In the genomic region with DNA sequence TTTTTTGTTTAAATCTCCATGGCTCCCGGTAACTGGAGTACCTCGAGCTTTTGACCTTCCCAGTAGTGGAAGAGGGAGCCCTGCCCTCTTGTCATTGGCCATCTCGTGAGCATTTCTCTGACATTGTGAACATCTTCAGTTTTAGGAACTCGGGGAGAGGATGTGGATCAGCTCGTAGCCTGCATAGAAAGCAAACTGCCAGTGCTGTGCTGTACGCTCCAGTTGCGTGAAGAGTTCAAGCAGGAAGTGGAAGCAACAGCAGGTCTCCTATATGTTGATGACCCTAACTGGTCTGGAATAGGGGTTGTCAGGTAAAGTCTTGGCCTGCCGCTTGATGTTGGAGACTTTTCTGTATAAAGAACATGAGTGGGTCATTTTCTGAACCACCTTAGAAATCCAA, we compare ENCODE assay signal across 18 cellular contexts. TPM values are rescaled to one million over a fixed set of nuclear protein-coding genes. Genes with fewer than 3 reads are reported as not detected.
DNase-seq lines count a peak whose midpoint lies in the region; ATAC-seq lines count a peak whose summit lies in the region.
"Had no signal": no experiment of that assay in that cellular context is flagged by ENCODE, and none has a peak within 500 bp of the region (broad histone marks: within the 10 kb centered on the region; RNA-seq: fewer than 3 reads in every experiment).

No MANE protein-coding gene starts in this region.

- DNase-seq in activated CD4-positive, alpha-beta T cell treated with anti-CD3 and anti-CD28 coated beads for 36 hours: no peak
- DNase-seq in activated CD4-positive, alpha-beta T cell treated with anti-CD3 and anti-CD28 coated beads for 1 hour: no peak
- DNase-seq in CD4-positive, CD25-positive, alpha-beta regulatory T cell: no peak
- DNase-seq in activated CD4-positive, alpha-beta memory T cell treated with anti-CD3 and anti-CD28 coated beads, Interleukin-2, amount 10 ng/mL, durations not matched to agents 7 days and 5 days: no peak
- no peak for DNase-seq in naive thymus-derived CD4-positive, alpha-beta T cell
- DNase-seq in activated gamma-delta T cell treated with Interleukin-2 at 50 U/mL for 16 hours: no peak
- DNase-seq in stimulated activated CD4-positive, alpha-beta T cell treated with anti-CD3 and anti-CD28 coated beads, Interleukin-4, amount 100 ng/mL, for 24 hours: no peak
- DNase-seq: activated CD4-positive, alpha-beta T cell treated with anti-CD3 and anti-CD28 coated beads for 48 hours; aorta; cerebellar nuclear complex; DMS53; midbrain; NCI-H187 treated with DMSO at 0.1 percent for 48 hours; NCI-H345 had no signal

- H3K27ac ChIP-seq in CD4-positive, CD25-positive, alpha-beta regulatory T cell (ENCODE audit: insufficient read depth, low read length, poor library complexity, severe bottlenecking): no peak overlapping the region
- no peak overlapping the region for H3K27ac ChIP-seq in naive thymus-derived CD4-positive, alpha-beta T cell (ENCODE audit: low read depth, low read length)
- H3K27ac ChIP-seq: C4-2B, SK-N-MC had no signal

- H3K4me3 Mint-ChIP-seq in activated CD4-positive, alpha-beta T cell treated with anti-CD3 and anti-CD28 coated beads for 36 hours: no peak overlapping the region
- no peak overlapping the region for H3K4me3 Mint-ChIP-seq in CD4-positive, CD25-positive, alpha-beta regulatory T cell
- H3K4me3 Mint-ChIP-seq in activated CD4-positive, alpha-beta memory T cell treated with anti-CD3 and anti-CD28 coated beads, Interleukin-2, amount 10 ng/mL, durations not matched to agents 7 days and 5 days: no peak overlapping the region
- H3K4me3 Mint-ChIP-seq in naive thymus-derived CD4-positive, alpha-beta T cell: peak overlapping the region in 1 of 10 donors; percentile 50

- POLR2A ChIA-PET in activated CD4-positive, alpha-beta T cell treated with anti-CD3 and anti-CD28 coated beads for 36 hours (lab: Charles Lee): no interaction called here
- POLR2A ChIA-PET in activated CD4-positive, alpha-beta memory T cell treated with anti-CD3 and anti-CD28 coated beads, Interleukin-2, amount 10 ng/mL, durations not matched to agents 7 days and 5 days (lab: Charles Lee): no interaction called here
- POLR2A ChIA-PET in naive thymus-derived CD4-positive, alpha-beta T cell (lab: Charles Lee): no interaction called here

- CTCF ChIA-PET in activated CD4-positive, alpha-beta T cell treated with anti-CD3 and anti-CD28 coated beads for 36 hours (lab: Charles Lee): no interaction called here
- CTCF ChIA-PET in activated CD4-positive, alpha-beta memory T cell treated with anti-CD3 and anti-CD28 coated beads, Interleukin-2, amount 10 ng/mL, durations not matched to agents 7 days and 5 days (lab: Charles Lee): no interaction called here
- CTCF ChIA-PET in naive thymus-derived CD4-positive, alpha-beta T cell (lab: Charles Lee): no interaction called here

- peaks cover 6% of the 10 kb centered on the region for H3K4me1 Mint-ChIP-seq in activated CD4-positive, alpha-beta T cell treated with anti-CD3 and anti-CD28 coated beads for 36 hours
- H3K4me1 Mint-ChIP-seq in CD4-positive, CD25-positive, alpha-beta regulatory T cell: peaks cover 0 to 18% (median 1%) of the 10 kb centered on the region in 4 donors
- peaks cover 11% of the 10 kb centered on the region for H3K4me1 Mint-ChIP-seq in activated CD4-positive, alpha-beta memory T cell treated with anti-CD3 and anti-CD28 coated beads, Interleukin-2, amount 10 ng/mL, durations not matched to agents 7 days and 5 days
- peaks cover 9 to 21% (median 18%) of the 10 kb centered on the region in 7 donors for H3K4me1 Mint-ChIP-seq in naive thymus-derived CD4-positive, alpha-beta T cell

- H3K4me3 ChIP-seq in CD4-positive, CD25-positive, alpha-beta regulatory T cell (ENCODE audit: low read depth, low read length): no peak overlapping the region
- no peak overlapping the region for H3K4me3 ChIP-seq in naive thymus-derived CD4-positive, alpha-beta T cell (ENCODE audit: low read length)
- H3K4me3 ChIP-seq: SK-N-MC had no signal

- no peaks in the 10 kb centered on the region for H3K27me3 ChIP-seq in CD4-positive, CD25-positive, alpha-beta regulatory T cell (ENCODE audit: control insufficient read depth, insufficient read depth, low read length)
- H3K27me3 ChIP-seq in naive thymus-derived CD4-positive, alpha-beta T cell (ENCODE audit: control insufficient read depth in 2 of 2, insufficient read depth in 2 of 2, low read length in 2 of 2): no peaks in the 10 kb centered on the region

- no peak for ATAC-seq in activated CD4-positive, alpha-beta T cell treated with anti-CD3 and anti-CD28 coated beads for 36 hours
- no peak for ATAC-seq in CD4-positive, CD25-positive, alpha-beta regulatory T cell (ENCODE audit: low read depth in 2 of 2)
- no peak for ATAC-seq in naive thymus-derived CD4-positive, alpha-beta T cell
- ATAC-seq in GM18861 (IDR thresholded peaks at IDR 0.05; ENCODE audit: unreplicated experiment): no peak
- ATAC-seq: Panc1 had no signal

- H3K4me1 ChIP-seq in CD4-positive, CD25-positive, alpha-beta regulatory T cell (ENCODE audit: control insufficient read depth, insufficient read depth, low read length, poor library complexity, severe bottlenecking): no peaks in the 10 kb centered on the region
- peaks cover 0 to 4% of the 10 kb centered on the region in 2 donors for H3K4me1 ChIP-seq in naive thymus-derived CD4-positive, alpha-beta T cell (ENCODE audit: control insufficient read depth in 2 of 2, insufficient read depth in 2 of 2, low read length in 2 of 2)

- intact Hi-C loops in activated CD4-positive, alpha-beta T cell treated with anti-CD3 and anti-CD28 coated beads for 36 hours (cut with DNase I, micrococcal nuclease): loop anchor here in 1 of 2 experiments (2.0 to 5.0 kb wide), 2 partner anchors 17 to 61 kb away; partner anchors contain the start of gene RRN3
- intact Hi-C loops in naive thymus-derived CD4-positive, alpha-beta T cell (cut with micrococcal nuclease): no loop called here

- H3K36me3 ChIP-seq in CD4-positive, CD25-positive, alpha-beta regulatory T cell (ENCODE audit: control insufficient read depth, insufficient read depth, low read length): peaks cover 60% of the 10 kb centered on the region
- peaks cover 10 to 80% (median 25%) of the 10 kb centered on the region in 3 experiments for H3K36me3 ChIP-seq in naive thymus-derived CD4-positive, alpha-beta T cell (ENCODE audit: control insufficient read depth in 2 of 3, insufficient read depth in 3 of 3, low read length in 3 of 3)

- H3K9me3 ChIP-seq in CD4-positive, CD25-positive, alpha-beta regulatory T cell (ENCODE audit: control insufficient read depth in 2 of 2, low read length in 2 of 2): no peaks in the 10 kb centered on the region
- no peaks in the 10 kb centered on the region for H3K9me3 ChIP-seq in naive thymus-derived CD4-positive, alpha-beta T cell (ENCODE audit: control insufficient read depth in 2 of 3, low read length in 3 of 3)

- H3K9me3 Mint-ChIP-seq in activated CD4-positive, alpha-beta T cell treated with anti-CD3 and anti-CD28 coated beads for 36 hours (ENCODE audit: low read depth): no peaks in the 10 kb centered on the region
- H3K9me3 Mint-ChIP-seq in CD4-positive, CD25-positive, alpha-beta regulatory T cell: no peaks in the 10 kb centered on the region
- H3K9me3 Mint-ChIP-seq in activated CD4-positive, alpha-beta memory T cell treated with anti-CD3 and anti-CD28 coated beads, Interleukin-2, amount 10 ng/mL, durations not matched to agents 7 days and 5 days: no peaks in the 10 kb centered on the region
- no peaks in the 10 kb centered on the region for H3K9me3 Mint-ChIP-seq in naive thymus-derived CD4-positive, alpha-beta T cell

- peak overlapping the region; percentile 9 for H3K27ac Mint-ChIP-seq in activated CD4-positive, alpha-beta T cell treated with anti-CD3 and anti-CD28 coated beads for 36 hours
- H3K27ac Mint-ChIP-seq in CD4-positive, CD25-positive, alpha-beta regulatory T cell: peak overlapping the region in 2 of 3 donors; percentile 20 to 48
- peak overlapping the region; percentile 72 for H3K27ac Mint-ChIP-seq in activated CD4-positive, alpha-beta memory T cell treated with anti-CD3 and anti-CD28 coated beads, Interleukin-2, amount 10 ng/mL, durations not matched to agents 7 days and 5 days
- peak overlapping the region in 8 of 9 donors; percentile 2 to 81 (median 72) for H3K27ac Mint-ChIP-seq in naive thymus-derived CD4-positive, alpha-beta T cell

- H3K36me3 Mint-ChIP-seq in activated CD4-positive, alpha-beta T cell treated with anti-CD3 and anti-CD28 coated beads for 36 hours (ENCODE audit: low read depth): peaks cover 33% of the 10 kb centered on the region
- H3K36me3 Mint-ChIP-seq in CD4-positive, CD25-positive, alpha-beta regulatory T cell: peaks cover 54% of the 10 kb centered on the region
- peaks cover 54% of the 10 kb centered on the region for H3K36me3 Mint-ChIP-seq in activated CD4-positive, alpha-beta memory T cell treated with anti-CD3 and anti-CD28 coated beads, Interleukin-2, amount 10 ng/mL, durations not matched to agents 7 days and 5 days (ENCODE audit: low read depth)
- H3K36me3 Mint-ChIP-seq in naive thymus-derived CD4-positive, alpha-beta T cell: peaks cover 7 to 53% (median 21%) of the 10 kb centered on the region in 5 donors

- no peaks in the 10 kb centered on the region for H3K27me3 Mint-ChIP-seq in activated CD4-positive, alpha-beta T cell treated with anti-CD3 and anti-CD28 coated beads for 36 hours
- H3K27me3 Mint-ChIP-seq in CD4-positive, CD25-positive, alpha-beta regulatory T cell: no peaks in the 10 kb centered on the region
- no peaks in the 10 kb centered on the region for H3K27me3 Mint-ChIP-seq in activated CD4-positive, alpha-beta memory T cell treated with anti-CD3 and anti-CD28 coated beads, Interleukin-2, amount 10 ng/mL, durations not matched to agents 7 days and 5 days
- no peaks in the 10 kb centered on the region for H3K27me3 Mint-ChIP-seq in naive thymus-derived CD4-positive, alpha-beta T cell

RNA-seq across cellular contexts. Expression of gene NTAN1, which starts 24.3 kb away (rescaled TPM):
- 10 to 100 TPM; 42.2 to 52.7 TPM for total RNA-seq in activated CD4-positive, alpha-beta T cell treated with anti-CD3 and anti-CD28 coated beads for 36 hours
- total RNA-seq in CD4-positive, CD25-positive, alpha-beta regulatory T cell: 46.8 TPM
- polyA plus RNA-seq in CD4-positive, CD25-positive, alpha-beta regulatory T cell: 100 to 1,000 TPM in 2 of 4 donors, 10 to 100 TPM in 2; 75.4 to 115 (median 96.7) TPM
- total RNA-seq in activated CD4-positive, alpha-beta memory T cell treated with anti-CD3 and anti-CD28 coated beads, Interleukin-2, amount 10 ng/mL, durations not matched to agents 7 days and 5 days: 10 to 100 TPM; 58.6 to 59.1 TPM
- total RNA-seq in naive thymus-derived CD4-positive, alpha-beta T cell: 10 to 100 TPM; 26.1 to 39.2 (median 28.7) TPM
- 10 to 100 TPM; 50.3 to 54.0 TPM for polyA plus RNA-seq in naive thymus-derived CD4-positive, alpha-beta T cell

RNA-seq across cellular contexts. Expression of gene PDXDC1, which starts 56.8 kb away (rescaled TPM):
- total RNA-seq in activated CD4-positive, alpha-beta T cell treated with anti-CD3 and anti-CD28 coated beads for 36 hours: 10 to 100 TPM; 50.6 to 53.9 TPM
- 91.2 TPM for total RNA-seq in CD4-positive, CD25-positive, alpha-beta regulatory T cell
- 10 to 100 TPM; 27.4 to 31.7 (median 28.8) TPM for polyA plus RNA-seq in CD4-positive, CD25-positive, alpha-beta regulatory T cell
- total RNA-seq in activated CD4-positive, alpha-beta memory T cell treated with anti-CD3 and anti-CD28 coated beads, Interleukin-2, amount 10 ng/mL, durations not matched to agents 7 days and 5 days: 10 to 100 TPM; 50.1 to 53.4 TPM
- total RNA-seq in naive thymus-derived CD4-positive, alpha-beta T cell: 10 to 100 TPM; 50.6 to 79.4 (median 54.9) TPM
- polyA plus RNA-seq in naive thymus-derived CD4-positive, alpha-beta T cell: 10 to 100 TPM; 28.6 to 44.5 TPM

Comparison
In these comparisons a context has a peak if more than half of its experiments do, and no peak if none do; other contexts are left out.
1. H3K27ac Mint-ChIP-seq: peak in every context shown above with its lines; median percentile 72 in activated CD4-positive, alpha-beta memory T cell treated with anti-CD3 and anti-CD28 coated beads, Interleukin-2, amount 10 ng/mL, durations not matched to agents 7 days and 5 days; 72 in naive thymus-derived CD4-positive, alpha-beta T cell; 34 in CD4-positive, CD25-positive, alpha-beta regulatory T cell; 9 in activated CD4-positive, alpha-beta T cell treated with anti-CD3 and anti-CD28 coated beads for 36 hours.